ENCODE assay signal across 1 cellular context in the genomic region with DNA sequence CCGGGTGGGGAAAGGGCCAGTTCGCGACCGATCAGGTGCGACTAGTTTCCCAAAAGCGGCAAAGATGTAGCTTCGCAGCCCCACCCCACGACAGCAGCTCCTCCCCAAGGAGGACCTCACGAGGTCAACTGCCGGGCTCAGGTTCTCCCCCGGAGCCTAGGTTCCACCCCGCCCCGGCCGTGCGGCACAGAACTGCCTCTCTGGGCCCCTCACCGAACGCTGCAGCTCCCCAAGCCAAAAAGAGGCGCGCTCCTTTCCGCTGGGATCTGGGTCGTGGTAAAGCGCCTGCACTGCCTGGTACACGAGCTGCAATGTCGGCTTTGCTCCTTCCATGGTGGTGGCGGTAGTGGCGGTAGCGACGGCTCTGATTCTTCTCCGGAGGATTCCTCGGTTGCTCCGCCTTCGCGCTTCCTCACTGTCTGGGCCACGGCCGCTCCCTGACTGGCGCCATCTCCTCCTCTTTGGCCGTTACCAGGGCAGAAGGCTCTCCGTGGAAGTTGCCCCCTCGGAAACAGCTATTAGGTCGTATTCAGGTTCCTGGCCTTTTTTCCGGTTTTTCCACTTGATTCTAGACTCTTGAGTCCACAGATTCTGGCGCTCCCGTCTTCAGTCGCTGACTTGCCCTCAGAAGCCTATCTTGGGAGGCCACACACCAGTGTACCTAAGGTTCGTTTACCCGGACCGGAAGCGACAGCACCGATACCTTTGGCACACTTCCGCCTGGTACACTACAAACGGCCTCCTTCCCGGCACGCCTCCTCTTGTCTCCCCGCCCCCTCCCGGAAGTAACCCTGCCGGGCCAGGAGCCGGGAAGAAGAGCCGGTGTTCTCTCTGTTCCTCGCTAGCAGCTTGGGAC.
A peak's percentile ranks its signal among the peaks of the same experiment; 100 is the strongest.
TF ChIP-seq lines count a peak whose summit lies in the region.

A gene (minus strand): TSS at position 674 of the 856 bp plus-strand sequence. CDS start 341 bp downstream, at position 333.

TF ChIP-seq in HEK293, 187 proteins besides CTCF, POLR2A, EP300 and RAD21 (continued from another document and continues in another):
- TF ChIP-seq, protein P1, sequence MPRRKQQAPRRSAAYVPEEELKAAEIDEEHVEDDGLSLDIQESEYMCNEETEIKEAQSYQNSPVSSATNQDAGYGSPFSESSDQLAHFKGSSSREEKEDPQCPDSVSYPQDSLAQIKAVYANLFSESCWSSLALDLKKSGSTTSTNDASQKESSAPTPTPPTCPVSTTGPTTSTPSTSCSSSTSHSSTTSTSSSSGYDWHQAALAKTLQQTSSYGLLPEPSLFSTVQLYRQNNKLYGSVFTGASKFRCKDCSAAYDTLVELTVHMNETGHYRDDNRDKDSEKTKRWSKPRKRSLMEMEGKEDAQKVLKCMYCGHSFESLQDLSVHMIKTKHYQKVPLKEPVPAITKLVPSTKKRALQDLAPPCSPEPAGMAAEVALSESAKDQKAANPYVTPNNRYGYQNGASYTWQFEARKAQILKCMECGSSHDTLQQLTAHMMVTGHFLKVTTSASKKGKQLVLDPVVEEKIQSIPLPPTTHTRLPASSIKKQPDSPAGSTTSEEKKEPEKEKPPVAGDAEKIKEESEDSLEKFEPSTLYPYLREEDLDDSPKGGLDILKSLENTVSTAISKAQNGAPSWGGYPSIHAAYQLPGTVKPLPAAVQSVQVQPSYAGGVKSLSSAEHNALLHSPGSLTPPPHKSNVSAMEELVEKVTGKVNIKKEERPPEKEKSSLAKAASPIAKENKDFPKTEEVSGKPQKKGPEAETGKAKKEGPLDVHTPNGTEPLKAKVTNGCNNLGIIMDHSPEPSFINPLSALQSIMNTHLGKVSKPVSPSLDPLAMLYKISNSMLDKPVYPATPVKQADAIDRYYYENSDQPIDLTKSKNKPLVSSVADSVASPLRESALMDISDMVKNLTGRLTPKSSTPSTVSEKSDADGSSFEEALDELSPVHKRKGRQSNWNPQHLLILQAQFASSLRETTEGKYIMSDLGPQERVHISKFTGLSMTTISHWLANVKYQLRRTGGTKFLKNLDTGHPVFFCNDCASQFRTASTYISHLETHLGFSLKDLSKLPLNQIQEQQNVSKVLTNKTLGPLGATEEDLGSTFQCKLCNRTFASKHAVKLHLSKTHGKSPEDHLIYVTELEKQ (tag by site-specific recombination; IDR thresholded peaks at IDR 0.05; ENCODE audit: borderline replicate concordance), result peak; percentile 47; the same call in 1 of the 2 replicates
- TF ChIP-seq, protein P2, sequence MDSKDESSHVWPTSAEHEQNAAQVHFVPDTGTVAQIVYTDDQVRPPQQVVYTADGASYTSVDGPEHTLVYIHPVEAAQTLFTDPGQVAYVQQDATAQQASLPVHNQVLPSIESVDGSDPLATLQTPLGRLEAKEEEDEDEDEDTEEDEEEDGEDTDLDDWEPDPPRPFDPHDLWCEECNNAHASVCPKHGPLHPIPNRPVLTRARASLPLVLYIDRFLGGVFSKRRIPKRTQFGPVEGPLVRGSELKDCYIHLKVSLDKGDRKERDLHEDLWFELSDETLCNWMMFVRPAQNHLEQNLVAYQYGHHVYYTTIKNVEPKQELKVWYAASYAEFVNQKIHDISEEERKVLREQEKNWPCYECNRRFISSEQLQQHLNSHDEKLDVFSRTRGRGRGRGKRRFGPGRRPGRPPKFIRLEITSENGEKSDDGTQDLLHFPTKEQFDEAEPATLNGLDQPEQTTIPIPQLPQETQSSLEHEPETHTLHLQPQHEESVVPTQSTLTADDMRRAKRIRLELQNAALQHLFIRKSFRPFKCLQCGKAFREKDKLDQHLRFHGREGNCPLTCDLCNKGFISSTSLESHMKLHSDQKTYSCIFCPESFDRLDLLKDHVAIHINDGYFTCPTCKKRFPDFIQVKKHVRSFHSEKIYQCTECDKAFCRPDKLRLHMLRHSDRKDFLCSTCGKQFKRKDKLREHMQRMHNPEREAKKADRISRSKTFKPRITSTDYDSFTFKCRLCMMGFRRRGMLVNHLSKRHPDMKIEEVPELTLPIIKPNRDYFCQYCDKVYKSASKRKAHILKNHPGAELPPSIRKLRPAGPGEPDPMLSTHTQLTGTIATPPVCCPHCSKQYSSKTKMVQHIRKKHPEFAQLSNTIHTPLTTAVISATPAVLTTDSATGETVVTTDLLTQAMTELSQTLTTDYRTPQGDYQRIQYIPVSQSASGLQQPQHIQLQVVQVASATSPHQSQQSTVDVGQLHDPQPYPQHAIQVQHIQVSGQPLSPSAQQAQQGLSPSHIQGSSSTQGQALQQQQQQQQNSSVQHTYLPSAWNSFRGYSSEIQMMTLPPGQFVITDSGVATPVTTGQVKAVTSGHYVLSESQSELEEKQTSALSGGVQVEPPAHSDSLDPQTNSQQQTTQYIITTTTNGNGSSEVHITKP (tag by site-specific recombination; IDR thresholded peaks at IDR 0.05), result peak; percentile 70
- no peak for TF ChIP-seq ZNF169 (tag by site-specific recombination; IDR thresholded peaks at IDR 0.05)
- TF ChIP-seq, protein P3, sequence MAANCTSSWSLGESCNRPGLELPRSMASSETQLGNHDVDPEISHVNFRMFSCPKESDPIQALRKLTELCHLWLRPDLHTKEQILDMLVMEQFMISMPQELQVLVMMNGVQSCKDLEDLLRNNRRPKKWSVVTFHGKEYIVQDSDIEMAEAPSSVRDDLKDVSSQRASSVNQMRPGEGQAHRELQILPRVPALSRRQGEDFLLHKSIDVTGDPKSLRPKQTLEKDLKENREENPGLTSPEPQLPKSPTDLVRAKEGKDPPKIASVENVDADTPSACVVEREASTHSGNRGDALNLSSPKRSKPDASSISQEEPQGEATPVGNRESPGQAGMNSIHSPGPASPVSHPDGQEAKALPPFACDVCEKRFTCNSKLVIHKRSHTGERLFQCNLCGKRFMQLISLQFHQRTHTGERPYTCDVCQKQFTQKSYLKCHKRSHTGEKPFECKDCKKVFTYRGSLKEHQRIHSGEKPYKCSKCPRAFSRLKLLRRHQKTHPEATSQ (tag by site-specific recombination; IDR thresholded peaks at IDR 0.05), result no peak
- no peak for TF ChIP-seq ZNF274 (IDR thresholded peaks at IDR 0.05; ENCODE audit: low read length)
- TF ChIP-seq ZNF274 (tag by site-specific recombination; IDR thresholded peaks at IDR 0.05; ENCODE audit: borderline replicate concordance), result no peak
- TF ChIP-seq WT1 (tag by site-specific recombination; IDR thresholded peaks at IDR 0.05), result peak; percentile 36; the same call in 1 of the 2 replicates
- TF ChIP-seq, protein P4, sequence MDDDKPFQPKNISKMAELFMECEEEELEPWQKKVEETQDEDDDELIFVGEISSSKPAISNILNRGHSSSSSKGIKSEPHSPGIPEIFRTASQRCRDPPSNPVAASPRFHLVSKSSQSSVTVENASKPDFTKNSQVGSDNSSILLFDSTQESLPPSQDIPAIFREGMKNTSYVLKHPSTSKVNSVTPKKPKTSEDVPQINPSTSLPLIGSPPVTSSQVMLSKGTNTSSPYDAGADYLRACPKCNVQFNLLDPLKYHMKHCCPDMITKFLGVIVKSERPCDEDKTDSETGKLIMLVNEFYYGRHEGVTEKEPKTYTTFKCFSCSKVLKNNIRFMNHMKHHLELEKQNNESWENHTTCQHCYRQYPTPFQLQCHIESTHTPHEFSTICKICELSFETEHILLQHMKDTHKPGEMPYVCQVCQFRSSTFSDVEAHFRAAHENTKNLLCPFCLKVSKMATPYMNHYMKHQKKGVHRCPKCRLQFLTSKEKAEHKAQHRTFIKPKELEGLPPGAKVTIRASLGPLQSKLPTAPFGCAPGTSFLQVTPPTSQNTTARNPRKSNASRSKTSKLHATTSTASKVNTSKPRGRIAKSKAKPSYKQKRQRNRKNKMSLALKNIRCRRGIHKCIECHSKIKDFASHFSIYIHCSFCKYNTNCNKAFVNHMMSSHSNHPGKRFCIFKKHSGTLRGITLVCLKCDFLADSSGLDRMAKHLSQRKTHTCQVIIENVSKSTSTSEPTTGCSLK (tag by site-specific recombination; IDR thresholded peaks at IDR 0.05), result no peak
- TF ChIP-seq ZNF24 (tag by site-specific recombination; IDR thresholded peaks at IDR 0.05), result peak; percentile 94
- peak; percentile 98 for TF ChIP-seq ZNF2 (tag by site-specific recombination; IDR thresholded peaks at IDR 0.05)
- TF ChIP-seq, protein P5, sequence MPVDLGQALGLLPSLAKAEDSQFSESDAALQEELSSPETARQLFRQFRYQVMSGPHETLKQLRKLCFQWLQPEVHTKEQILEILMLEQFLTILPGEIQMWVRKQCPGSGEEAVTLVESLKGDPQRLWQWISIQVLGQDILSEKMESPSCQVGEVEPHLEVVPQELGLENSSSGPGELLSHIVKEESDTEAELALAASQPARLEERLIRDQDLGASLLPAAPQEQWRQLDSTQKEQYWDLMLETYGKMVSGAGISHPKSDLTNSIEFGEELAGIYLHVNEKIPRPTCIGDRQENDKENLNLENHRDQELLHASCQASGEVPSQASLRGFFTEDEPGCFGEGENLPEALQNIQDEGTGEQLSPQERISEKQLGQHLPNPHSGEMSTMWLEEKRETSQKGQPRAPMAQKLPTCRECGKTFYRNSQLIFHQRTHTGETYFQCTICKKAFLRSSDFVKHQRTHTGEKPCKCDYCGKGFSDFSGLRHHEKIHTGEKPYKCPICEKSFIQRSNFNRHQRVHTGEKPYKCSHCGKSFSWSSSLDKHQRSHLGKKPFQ (tag by site-specific recombination; IDR thresholded peaks at IDR 0.05), result peak; percentile 56; the same call in 1 of the 2 replicates
- TF ChIP-seq ZNF214 (tag by site-specific recombination; IDR thresholded peaks at IDR 0.05; ENCODE audit: borderline replicate concordance), result no peak
- TF ChIP-seq ZNF654 (tag by site-specific recombination; IDR thresholded peaks at IDR 0.05; ENCODE audit: low read depth), result no peak
- peak; percentile 97 for TF ChIP-seq OVOL3 (tag by site-specific recombination; IDR thresholded peaks at IDR 0.05)
- TF ChIP-seq ZNF341 (tag by site-specific recombination; IDR thresholded peaks at IDR 0.05; ENCODE audit: low read depth), result peak; percentile 72
- TF ChIP-seq, protein P6, sequence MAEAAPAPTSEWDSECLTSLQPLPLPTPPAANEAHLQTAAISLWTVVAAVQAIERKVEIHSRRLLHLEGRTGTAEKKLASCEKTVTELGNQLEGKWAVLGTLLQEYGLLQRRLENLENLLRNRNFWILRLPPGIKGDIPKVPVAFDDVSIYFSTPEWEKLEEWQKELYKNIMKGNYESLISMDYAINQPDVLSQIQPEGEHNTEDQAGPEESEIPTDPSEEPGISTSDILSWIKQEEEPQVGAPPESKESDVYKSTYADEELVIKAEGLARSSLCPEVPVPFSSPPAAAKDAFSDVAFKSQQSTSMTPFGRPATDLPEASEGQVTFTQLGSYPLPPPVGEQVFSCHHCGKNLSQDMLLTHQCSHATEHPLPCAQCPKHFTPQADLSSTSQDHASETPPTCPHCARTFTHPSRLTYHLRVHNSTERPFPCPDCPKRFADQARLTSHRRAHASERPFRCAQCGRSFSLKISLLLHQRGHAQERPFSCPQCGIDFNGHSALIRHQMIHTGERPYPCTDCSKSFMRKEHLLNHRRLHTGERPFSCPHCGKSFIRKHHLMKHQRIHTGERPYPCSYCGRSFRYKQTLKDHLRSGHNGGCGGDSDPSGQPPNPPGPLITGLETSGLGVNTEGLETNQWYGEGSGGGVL (tag by site-specific recombination; IDR thresholded peaks at IDR 0.05), result peak; percentile 74
- no peak for TF ChIP-seq ZNF791 (tag by site-specific recombination; IDR thresholded peaks at IDR 0.05)
- peak; percentile 90 for TF ChIP-seq ZNF600 (tag by site-specific recombination; IDR thresholded peaks at IDR 0.05)
- TF ChIP-seq ZNF202 (tag by site-specific recombination; IDR thresholded peaks at IDR 0.05; ENCODE audit: borderline replicate concordance), result no peak
- no peak for TF ChIP-seq ZNF23 (tag by site-specific recombination; IDR thresholded peaks at IDR 0.05; ENCODE audit: borderline replicate concordance)
- TF ChIP-seq, protein P7, sequence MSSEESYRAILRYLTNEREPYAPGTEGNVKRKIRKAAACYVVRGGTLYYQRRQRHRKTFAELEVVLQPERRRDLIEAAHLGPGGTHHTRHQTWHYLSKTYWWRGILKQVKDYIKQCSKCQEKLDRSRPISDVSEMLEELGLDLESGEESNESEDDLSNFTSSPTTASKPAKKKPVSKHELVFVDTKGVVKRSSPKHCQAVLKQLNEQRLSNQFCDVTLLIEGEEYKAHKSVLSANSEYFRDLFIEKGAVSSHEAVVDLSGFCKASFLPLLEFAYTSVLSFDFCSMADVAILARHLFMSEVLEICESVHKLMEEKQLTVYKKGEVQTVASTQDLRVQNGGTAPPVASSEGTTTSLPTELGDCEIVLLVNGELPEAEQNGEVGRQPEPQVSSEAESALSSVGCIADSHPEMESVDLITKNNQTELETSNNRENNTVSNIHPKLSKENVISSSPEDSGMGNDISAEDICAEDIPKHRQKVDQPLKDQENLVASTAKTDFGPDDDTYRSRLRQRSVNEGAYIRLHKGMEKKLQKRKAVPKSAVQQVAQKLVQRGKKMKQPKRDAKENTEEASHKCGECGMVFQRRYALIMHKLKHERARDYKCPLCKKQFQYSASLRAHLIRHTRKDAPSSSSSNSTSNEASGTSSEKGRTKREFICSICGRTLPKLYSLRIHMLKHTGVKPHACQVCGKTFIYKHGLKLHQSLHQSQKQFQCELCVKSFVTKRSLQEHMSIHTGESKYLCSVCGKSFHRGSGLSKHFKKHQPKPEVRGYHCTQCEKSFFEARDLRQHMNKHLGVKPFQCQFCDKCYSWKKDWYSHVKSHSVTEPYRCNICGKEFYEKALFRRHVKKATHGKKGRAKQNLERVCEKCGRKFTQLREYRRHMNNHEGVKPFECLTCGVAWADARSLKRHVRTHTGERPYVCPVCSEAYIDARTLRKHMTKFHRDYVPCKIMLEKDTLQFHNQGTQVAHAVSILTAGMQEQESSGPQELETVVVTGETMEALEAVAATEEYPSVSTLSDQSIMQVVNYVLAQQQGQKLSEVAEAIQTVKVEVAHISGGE (tag by site-specific recombination; conservative IDR thresholded peaks at IDR 0.05; ENCODE audit: low read depth), result peak; percentile 100
- TF ChIP-seq ZNF354C (tag by site-specific recombination; IDR thresholded peaks at IDR 0.05; ENCODE audit: borderline replicate concordance, low read depth), result no peak
- no peak for TF ChIP-seq ZNF302 (tag by site-specific recombination; IDR thresholded peaks at IDR 0.05; ENCODE audit: low read depth)
